In the genomic region with DNA sequence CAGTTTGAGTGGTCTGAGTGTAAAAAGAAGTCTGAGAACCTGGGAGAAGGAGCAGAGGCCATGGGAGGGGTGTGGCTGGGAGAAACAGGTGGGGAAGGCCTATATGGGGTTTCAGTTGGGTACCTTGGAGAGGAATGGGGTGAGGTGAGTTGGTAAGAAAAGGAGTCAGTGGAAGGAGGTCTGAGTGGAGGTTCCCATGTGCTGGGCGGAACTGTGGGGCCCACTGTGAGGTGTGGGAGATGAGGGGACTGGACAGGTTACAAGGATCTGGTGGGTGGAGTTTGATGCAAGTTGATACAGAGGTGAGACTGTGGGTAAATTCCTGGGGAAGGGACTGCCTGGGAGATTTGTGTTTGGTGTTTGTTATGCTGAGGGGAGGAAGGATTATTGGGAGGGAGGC, we compare ENCODE assay signal across 14 cellular contexts. TPM values are rescaled to one million over a fixed set of nuclear protein-coding genes. Genes with fewer than 3 reads are reported as not detected.
A peak's percentile ranks its signal among the peaks of the same experiment; 100 is the strongest.
DNase-seq lines count a peak whose midpoint lies in the region; ATAC-seq and TF ChIP-seq lines count a peak whose summit lies in the region.
"Had no signal": no experiment of that assay in that cellular context is flagged by ENCODE, and none has a peak within 500 bp of the region (broad histone marks: within the 10 kb centered on the region; RNA-seq: fewer than 3 reads in every experiment).

No MANE protein-coding gene starts in this region.

- no peak overlapping the region for H3K27ac ChIP-seq in lower lobe of right lung
- H3K27ac ChIP-seq in gastrocnemius medialis = no peak overlapping the region
- H3K27ac ChIP-seq: body of pancreas had no signal

- peak overlapping the region; percentile 92 for H3K27ac Mint-ChIP-seq in stimulated activated naive CD8-positive, alpha-beta T cell treated with anti-CD3 and anti-CD28 coated beads, Interleukin-15, Interleukin-2, amounts not matched to agents 100 ng/mL and 50 ng/mL, for 24 hours
- peak overlapping the region; percentile 92 for H3K27ac Mint-ChIP-seq in activated CD8-positive, alpha-beta T cell treated with anti-CD3 and anti-CD28 coated beads for 36 hours
- H3K27ac Mint-ChIP-seq in immature natural killer cell = peak overlapping the region; percentile 57 to 100 (median 92)

- in situ Hi-C loops in gastrocnemius medialis (cut with MboI; ENCODE audit: low sequenced_read_pairs in 4 of 4) = no loop called here

- TF ChIP-seq CTCF in activated CD8-positive, alpha-beta T cell treated with anti-CD3 and anti-CD28 coated beads for 36 hours (IDR thresholded peaks at IDR 0.05) = no peak
- TF ChIP-seq CTCF in lower lobe of right lung (IDR thresholded peaks at IDR 0.05) = no peak
- no peak for TF ChIP-seq CTCF in gastrocnemius medialis (IDR thresholded peaks at IDR 0.05 in 4 of 5, conservative IDR thresholded peaks at IDR 0.05 in 1 of 5)

- no peak overlapping the region for H3K4me3 ChIP-seq in lower lobe of right lung
- H3K4me3 ChIP-seq in gastrocnemius medialis = no peak overlapping the region
- H3K4me3 ChIP-seq: body of pancreas had no signal

- no peak for TF ChIP-seq POLR2A in gastrocnemius medialis (IDR thresholded peaks at IDR 0.05)

- intact Hi-C loops in activated CD8-positive, alpha-beta T cell treated with anti-CD3 and anti-CD28 coated beads for 36 hours (cut with micrococcal nuclease) = no loop called here
- intact Hi-C loops in lower lobe of right lung (cut with DNase I) = no loop called here
- intact Hi-C loops in gastrocnemius medialis (cut with DNase I; ENCODE audit: low total_unique reads) = loop anchor here (5.0 kb wide), 1 partner anchor 216 kb away; a partner anchor contains a TSS

- POLR2A ChIA-PET in activated CD8-positive, alpha-beta T cell treated with anti-CD3 and anti-CD28 coated beads for 36 hours (lab: Charles Lee) = interaction anchor here (0.9 to 1.0 kb wide), 2 partner anchors 54 to 128 kb away, joined by 3 read pairs; a partner anchor contains a TSS

- no peaks in the 10 kb centered on the region for H3K27me3 Mint-ChIP-seq in stimulated activated naive CD8-positive, alpha-beta T cell treated with anti-CD3 and anti-CD28 coated beads, Interleukin-15, Interleukin-2, amounts not matched to agents 100 ng/mL and 50 ng/mL, for 24 hours
- no peaks in the 10 kb centered on the region for H3K27me3 Mint-ChIP-seq in activated CD8-positive, alpha-beta T cell treated with anti-CD3 and anti-CD28 coated beads for 36 hours
- H3K27me3 Mint-ChIP-seq in immature natural killer cell (ENCODE audit: low read depth in 3 of 3) = peaks cover 5 to 10% (median 8%) of the 10 kb centered on the region in 3 donors

- ATAC-seq in stimulated activated naive CD8-positive, alpha-beta T cell treated with anti-CD3 and anti-CD28 coated beads, Interleukin-15, Interleukin-2, amounts not matched to agents 100 U/mL and 50 U/mL, for 24 hours = no peak
- ATAC-seq in activated CD8-positive, alpha-beta T cell treated with anti-CD3 and anti-CD28 coated beads for 36 hours = no peak
- no peak for ATAC-seq in lower lobe of right lung
- no peak for ATAC-seq in gastrocnemius medialis
- ATAC-seq: body of pancreas had no signal

- peaks cover 51% of the 10 kb centered on the region for H3K4me1 Mint-ChIP-seq in stimulated activated naive CD8-positive, alpha-beta T cell treated with anti-CD3 and anti-CD28 coated beads, Interleukin-15, Interleukin-2, amounts not matched to agents 100 ng/mL and 50 ng/mL, for 24 hours (ENCODE audit: low read depth)
- peaks cover 33% of the 10 kb centered on the region for H3K4me1 Mint-ChIP-seq in activated CD8-positive, alpha-beta T cell treated with anti-CD3 and anti-CD28 coated beads for 36 hours (ENCODE audit: low read depth)
- peaks cover 41 to 49% of the 10 kb centered on the region in 2 donors for H3K4me1 Mint-ChIP-seq in immature natural killer cell

- DNase-seq in stimulated activated naive CD8-positive, alpha-beta T cell treated with anti-CD3 and anti-CD28 coated beads, Interleukin-15, Interleukin-2, amounts not matched to agents 100 U/mL and 50 U/mL, for 24 hours = no peak
- no peak for DNase-seq in activated CD8-positive, alpha-beta T cell treated with anti-CD3 and anti-CD28 coated beads for 36 hours
- DNase-seq in immature natural killer cell (no peak), germinal center (ENCODE audit: low spot score) (no peak), lower lobe of right lung (no peak), gastrocnemius medialis (no peak), Kasumi-1 (lab: John Stamatoyannopoulos, UW) (no peak)
- DNase-seq: body of pancreas, kidney, NCI-H1930, transverse colon had no signal

- H3K36me3 ChIP-seq in lower lobe of right lung (peaks cover 42% of the 10 kb centered on the region), gastrocnemius medialis (peaks cover 0 to 39% of the 10 kb centered on the region in 2 donors)

- H3K27me3 ChIP-seq in lower lobe of right lung (ENCODE audit: low read depth) = no peaks in the 10 kb centered on the region
- H3K27me3 ChIP-seq in gastrocnemius medialis = no peaks in the 10 kb centered on the region
- H3K27me3 ChIP-seq: body of pancreas, transverse colon had no signal

- H3K9me3 ChIP-seq in lower lobe of right lung = no peaks in the 10 kb centered on the region
- no peaks in the 10 kb centered on the region for H3K9me3 ChIP-seq in gastrocnemius medialis
- H3K9me3 ChIP-seq: body of pancreas, transverse colon had no signal

- H3K4me1 ChIP-seq in lower lobe of right lung (peaks cover 17% of the 10 kb centered on the region), gastrocnemius medialis (peaks cover 15 to 18% of the 10 kb centered on the region in 2 donors)

- H3K9me3 Mint-ChIP-seq in stimulated activated naive CD8-positive, alpha-beta T cell treated with anti-CD3 and anti-CD28 coated beads, Interleukin-15, Interleukin-2, amounts not matched to agents 100 ng/mL and 50 ng/mL, for 24 hours = no peaks in the 10 kb centered on the region
- H3K9me3 Mint-ChIP-seq in activated CD8-positive, alpha-beta T cell treated with anti-CD3 and anti-CD28 coated beads for 36 hours = no peaks in the 10 kb centered on the region
- H3K9me3 Mint-ChIP-seq in immature natural killer cell = peaks cover 0 to 2% (median 0%) of the 10 kb centered on the region in 6 donors

- peaks cover 45% of the 10 kb centered on the region for H3K36me3 Mint-ChIP-seq in stimulated activated naive CD8-positive, alpha-beta T cell treated with anti-CD3 and anti-CD28 coated beads, Interleukin-15, Interleukin-2, amounts not matched to agents 100 ng/mL and 50 ng/mL, for 24 hours (ENCODE audit: low read depth)
- peaks cover 35% of the 10 kb centered on the region for H3K36me3 Mint-ChIP-seq in activated CD8-positive, alpha-beta T cell treated with anti-CD3 and anti-CD28 coated beads for 36 hours (ENCODE audit: low read depth)
- peaks cover 0 to 14% (median 5%) of the 10 kb centered on the region in 3 donors for H3K36me3 Mint-ChIP-seq in immature natural killer cell

- H3K4me3 Mint-ChIP-seq in stimulated activated naive CD8-positive, alpha-beta T cell treated with anti-CD3 and anti-CD28 coated beads, Interleukin-15, Interleukin-2, amounts not matched to agents 100 ng/mL and 50 ng/mL, for 24 hours = peak overlapping the region; percentile 96
- H3K4me3 Mint-ChIP-seq in activated CD8-positive, alpha-beta T cell treated with anti-CD3 and anti-CD28 coated beads for 36 hours = peak overlapping the region; percentile 98
- H3K4me3 Mint-ChIP-seq in immature natural killer cell = peak overlapping the region in 4 of 5 donors; percentile 81 to 96 (median 88)

- CTCF ChIA-PET in activated CD8-positive, alpha-beta T cell treated with anti-CD3 and anti-CD28 coated beads for 36 hours (lab: Charles Lee) = interaction anchor here (1.0 kb wide), 1 partner anchor 30 kb away, joined by 3 read pairs; no protein-coding TSS in a partner anchor

RNA-seq across cellular contexts. Expression of a gene that starts 2.1 kb away (rescaled TPM):
- 10 to 100 TPM; 12.4 to 12.8 TPM for total RNA-seq in activated CD8-positive, alpha-beta T cell treated with anti-CD3 and anti-CD28 coated beads for 36 hours
- polyA plus RNA-seq in immature natural killer cell = 10 to 100 TPM; 12.4 to 29.6 (median 20.3) TPM
- total RNA-seq in lower lobe of right lung (11.8 TPM), gastrocnemius medialis (10 to 100 TPM; 10.8 to 15.1 (median 13.8) TPM)

RNA-seq across cellular contexts. Expression of a gene that starts 8.1 kb away (rescaled TPM):
- under 1 TPM; 0.63 to 0.95 TPM for total RNA-seq in activated CD8-positive, alpha-beta T cell treated with anti-CD3 and anti-CD28 coated beads for 36 hours
- not detected for polyA plus RNA-seq in immature natural killer cell
- total RNA-seq in lower lobe of right lung = 0.41 TPM
- total RNA-seq in gastrocnemius medialis = 1 to 10 TPM in 1 of 4 donors, under 1 TPM in 2, not detected in 1; 0.20 to 1.0 (median 0.62) TPM
- total RNA-seq: HT1080, RPMI7951 had no signal

RNA-seq across cellular contexts. Expression of a gene that starts 54.2 kb away (rescaled TPM):
- total RNA-seq in activated CD8-positive, alpha-beta T cell treated with anti-CD3 and anti-CD28 coated beads for 36 hours = 10 to 100 TPM; 37.7 to 40.7 TPM
- 10 to 100 TPM in 1 of 3 donors, 1 to 10 TPM in 2; 2.0 to 10.3 (median 2.1) TPM for polyA plus RNA-seq in immature natural killer cell
- total RNA-seq in lower lobe of right lung (6.1 TPM), gastrocnemius medialis (1 to 10 TPM in 2 of 4 donors, under 1 TPM in 1, not detected in 1; 0.26 to 1.7 (median 1.6) TPM)
